ENCODE assay signal across 8 cellular contexts in the genomic region with DNA sequence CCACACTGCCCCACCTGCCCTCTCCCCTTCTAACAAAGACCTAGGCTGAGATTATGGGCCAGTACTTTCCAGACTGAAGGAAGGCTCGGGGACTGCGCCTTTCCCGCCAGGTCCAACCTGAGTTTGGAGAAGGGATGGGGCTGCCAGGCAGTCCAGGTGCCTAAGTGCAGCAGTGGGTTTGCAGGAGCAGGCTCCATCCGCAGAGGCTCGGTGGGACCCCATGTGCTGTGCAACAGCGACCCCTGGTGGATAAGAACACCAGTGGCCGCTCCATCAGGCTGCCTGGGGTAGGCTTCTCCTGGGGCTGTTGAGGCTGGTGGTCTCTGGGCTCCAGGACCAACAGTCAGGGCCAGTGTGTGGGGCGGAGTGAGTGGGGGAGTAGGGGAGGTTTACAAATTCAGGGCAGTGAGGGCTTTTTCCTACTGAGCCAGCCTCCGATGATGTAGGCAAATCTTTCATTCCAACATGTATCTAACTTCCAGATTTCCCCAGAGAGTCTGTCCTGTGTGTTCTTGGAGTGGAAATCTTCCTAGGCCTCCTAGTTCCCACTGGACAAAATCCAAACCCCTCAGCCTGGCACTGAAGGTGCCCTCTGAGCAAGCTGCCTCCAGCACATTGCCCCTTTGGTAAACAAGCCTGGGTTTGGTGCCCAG.
A peak's percentile ranks its signal among the peaks of the same experiment; 100 is the strongest.
DNase-seq lines count a peak whose midpoint lies in the region; ATAC-seq and TF ChIP-seq lines count a peak whose summit lies in the region.

No MANE protein-coding gene starts in this region.

- ATAC-seq in GM18909 (IDR thresholded peaks at IDR 0.05; ENCODE audit: poor library complexity, unreplicated experiment) (peak; percentile 95), HG03097 (IDR thresholded peaks at IDR 0.05; ENCODE audit: low FRiP score, unreplicated experiment) (peak; percentile 92), right lobe of liver (peak; percentile 93 to 95 (median 94))

- no peak overlapping the region for H3K27ac ChIP-seq in coronary artery
- no peak overlapping the region for H3K27ac ChIP-seq in right lobe of liver

- DNase-seq in C1 segment of cervical spinal cord (lab: John Stamatoyannopoulos, UW): peak in 13 of 14 donors; percentile 7 to 74 (median 37)
- peak; percentile 56 for DNase-seq in NCI-H2227 treated with DMSO at 0.1 percent for 48 hours (lab: John Stamatoyannopoulos, UW)
- DNase-seq in activated CD4-positive, alpha-beta T cell treated with anti-CD3 and anti-CD28 coated beads, Interleukin-2, amount 50 U/mL, for 1 hour: peak; percentile 73
- DNase-seq in coronary artery (ENCODE audit: low spot score): peak; percentile 81
- DNase-seq in right lobe of liver: peak; percentile 79 to 87 (median 80)
- DNase-seq in stimulated activated CD8-positive, alpha-beta memory T cell treated with anti-CD3 and anti-CD28 coated beads, Interleukin-12 subunit alpha, Interleukin-12 subunit beta, amount 100 ng/mL, for 1 hour (ENCODE audit: low read depth): peak; percentile 65

- H3K4me3 ChIP-seq in coronary artery: no peak overlapping the region
- no peak overlapping the region for H3K4me3 ChIP-seq in right lobe of liver

- 14% methylated on average over 7 of the region's 9 CpGs for WGBS in right lobe of liver (ENCODE audit: insufficient coverage, low coverage, low lambda C conversion rate, missing lambda C conversion rate)

- intact Hi-C loops in right lobe of liver (cut with DNase I): loop anchor here (2.0 to 10.0 kb wide), 3 partner anchors 64 to 108 kb away; no protein-coding TSS in a partner anchor

- no peaks in the 10 kb centered on the region for H3K9me3 ChIP-seq in right lobe of liver

- H3K4me1 ChIP-seq in right lobe of liver: peaks cover 0 to 25% (median 0%) of the 10 kb centered on the region in 4 donors

- no peak for TF ChIP-seq POLR2A in right lobe of liver (IDR thresholded peaks at IDR 0.05)

- peak; percentile 90 for TF ChIP-seq CTCF in coronary artery (IDR thresholded peaks at IDR 0.05)
- peak; percentile 88 to 96 (median 92) for TF ChIP-seq CTCF in right lobe of liver (IDR thresholded peaks at IDR 0.05)

- no peaks in the 10 kb centered on the region for H3K27me3 ChIP-seq in right lobe of liver

- no peaks in the 10 kb centered on the region for H3K36me3 ChIP-seq in right lobe of liver
